24 cellular contexts compared by ENCODE assay signal in the genomic region with DNA sequence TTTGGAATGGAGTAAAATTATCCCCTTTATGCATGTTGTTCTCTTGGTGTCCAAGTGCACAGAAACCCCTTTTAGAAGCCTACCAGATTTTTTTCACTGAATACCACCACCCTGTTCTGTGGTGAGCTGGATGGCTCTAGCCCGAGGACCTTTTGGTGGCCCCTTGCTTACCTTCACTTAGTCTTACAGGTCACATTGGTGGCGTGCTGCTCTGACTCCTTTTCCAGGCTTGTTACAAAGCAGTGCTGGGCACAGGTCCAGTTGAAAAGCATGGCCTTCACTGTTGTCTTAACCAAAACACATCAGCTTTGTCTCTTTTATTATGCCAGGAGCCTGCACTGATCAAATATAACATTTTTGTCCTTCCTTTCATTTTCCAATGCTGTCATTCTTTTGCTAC. TPM values are rescaled to one million over a fixed set of nuclear protein-coding genes. Genes with fewer than 3 reads are reported as not detected.
DNase-seq lines count a peak whose midpoint lies in the region; ATAC-seq and TF ChIP-seq lines count a peak whose summit lies in the region.
"Had no signal": no experiment of that assay in that cellular context is flagged by ENCODE, and none has a peak within 500 bp of the region (broad histone marks: within the 10 kb centered on the region; RNA-seq: fewer than 3 reads in every experiment).

No MANE protein-coding gene starts in this region.

- no peaks in the 10 kb centered on the region for H3K9me3 ChIP-seq in heart left ventricle
- H3K9me3 ChIP-seq in adrenal gland (replicated peaks in 1 of 3): no peaks in the 10 kb centered on the region
- no peaks in the 10 kb centered on the region for H3K9me3 ChIP-seq in thyroid gland
- H3K9me3 ChIP-seq: BE2C, BLaER1 had no signal

- H3K4me3 ChIP-seq in heart left ventricle (no peak overlapping the region), adrenal gland (no peak overlapping the region), thyroid gland (replicated peaks in 1 of 3) (no peak overlapping the region)
- H3K4me3 ChIP-seq: BLaER1, GM12878 had no signal

- no peak for TF ChIP-seq POLR2A in heart left ventricle (IDR thresholded peaks at IDR 0.05)
- TF ChIP-seq POLR2A in adrenal gland (IDR thresholded peaks at IDR 0.05): no peak
- no peak for TF ChIP-seq POLR2A in thyroid gland (IDR thresholded peaks at IDR 0.05)

- ATAC-seq in heart left ventricle (peak in 3 of 4 donors; percentile 15 to 52 (median 31)), left ventricle myocardium superior (no peak), left lobe of liver (peak; percentile 23), GM21576 (IDR thresholded peaks at IDR 0.05; ENCODE audit: unreplicated experiment) (no peak)
- ATAC-seq: GM12878 had no signal

- 69 to 81% (median 74%) methylated on average over 2 of the region's 2 CpGs for WGBS in heart left ventricle, 4 donors
- 39 to 53% (median 44%) methylated on average over 2 of the region's 2 CpGs for WGBS in adrenal gland, 4 donors
- 81 to 88% methylated on average over 2 of the region's 2 CpGs for WGBS in thyroid gland, 2 donors

- DNase-seq in heart left ventricle (no peak), left ventricle myocardium superior (no peak), adrenal gland (peak; percentile 71 to 88 (median 82)), left lobe of liver (ENCODE audit: low spot score) (no peak), thyroid gland (peak; percentile 3 to 7), HuH-7 (ENCODE audit: low spot score) (no peak), DMS114 treated with DMSO at 0.1 percent for 48 hours (lab: John Stamatoyannopoulos, UW; ENCODE audit: unreplicated experiment) (no peak)
- DNase-seq: 8988T; ACHN; BE2C; C1 segment of cervical spinal cord; CD4-positive, alpha-beta memory T cell; CD4-positive, CD25-positive, alpha-beta regulatory T cell; CD8-positive, alpha-beta memory T cell; COR-L47; DMS 273 treated with DMSO at 0.1 percent for 48 hours; DMS53; DMS79; DND-41; EL; GDM1 had no signal

- H3K27me3 ChIP-seq in heart left ventricle (no peaks in the 10 kb centered on the region), adrenal gland (no peaks in the 10 kb centered on the region), thyroid gland (no peaks in the 10 kb centered on the region)
- H3K27me3 ChIP-seq: BE2C, BLaER1 had no signal

- H3K36me3 ChIP-seq in heart left ventricle (no peaks in the 10 kb centered on the region), adrenal gland (replicated peaks in 1 of 2) (no peaks in the 10 kb centered on the region), thyroid gland (no peaks in the 10 kb centered on the region)
- H3K36me3 ChIP-seq: BE2C, BLaER1 had no signal

- H3K4me1 ChIP-seq in heart left ventricle: no peaks in the 10 kb centered on the region
- H3K4me1 ChIP-seq in adrenal gland (replicated peaks in 1 of 2): no peaks in the 10 kb centered on the region
- no peaks in the 10 kb centered on the region for H3K4me1 ChIP-seq in thyroid gland
- H3K4me1 ChIP-seq: BE2C had no signal

- intact Hi-C loops in heart left ventricle (cut with DNase I): no loop called here
- intact Hi-C loops in left ventricle myocardium superior (cut with micrococcal nuclease): no loop called here
- intact Hi-C loops in adrenal gland (cut with DNase I): no loop called here
- intact Hi-C loops in thyroid gland (cut with DNase I): no loop called here

- no peak for TF ChIP-seq CTCF in heart left ventricle (IDR thresholded peaks at IDR 0.05)
- no peak for TF ChIP-seq CTCF in adrenal gland (IDR thresholded peaks at IDR 0.05)
- TF ChIP-seq CTCF in thyroid gland (IDR thresholded peaks at IDR 0.05): no peak

- no peak overlapping the region for H3K27ac ChIP-seq in heart left ventricle
- H3K27ac ChIP-seq in adrenal gland: no peak overlapping the region
- H3K27ac ChIP-seq in thyroid gland: no peak overlapping the region
- H3K27ac ChIP-seq: BLaER1 had no signal

RNA-seq across cellular contexts. Expression of a gene that starts 43.6 kb away (rescaled TPM):
- total RNA-seq in heart left ventricle (100 to 1,000 TPM; 141 to 277 (median 254) TPM), left ventricle myocardium superior (263 TPM), adrenal gland (10 to 100 TPM; 42.3 to 100.0 (median 79.9) TPM), left lobe of liver (38.4 TPM), thyroid gland (100 to 1,000 TPM; 189 to 365 (median 229) TPM)
- polyA plus RNA-seq in heart left ventricle (10 to 100 TPM; 21.0 to 55.2 TPM), adrenal gland (10 to 100 TPM; 11.9 to 49.1 (median 15.8) TPM)

Comparison
In these comparisons a context has a peak if more than half of its experiments do, and no peak if none do; other contexts are left out.
1. ATAC-seq: peak in heart left ventricle (3 of 4) and left lobe of liver (single experiment); none in left ventricle myocardium superior (single experiment) and GM21576 (single experiment).
2. DNase-seq: peak in adrenal gland (7 of 7) and thyroid gland (2 of 2); none in heart left ventricle (0 of 5), left ventricle myocardium superior (single experiment), left lobe of liver (single experiment), HuH-7 (single experiment) and DMS114 treated with DMSO at 0.1 percent for 48 hours (single experiment).